ENCODE assay signal across 1 cellular context in the genomic region with DNA sequence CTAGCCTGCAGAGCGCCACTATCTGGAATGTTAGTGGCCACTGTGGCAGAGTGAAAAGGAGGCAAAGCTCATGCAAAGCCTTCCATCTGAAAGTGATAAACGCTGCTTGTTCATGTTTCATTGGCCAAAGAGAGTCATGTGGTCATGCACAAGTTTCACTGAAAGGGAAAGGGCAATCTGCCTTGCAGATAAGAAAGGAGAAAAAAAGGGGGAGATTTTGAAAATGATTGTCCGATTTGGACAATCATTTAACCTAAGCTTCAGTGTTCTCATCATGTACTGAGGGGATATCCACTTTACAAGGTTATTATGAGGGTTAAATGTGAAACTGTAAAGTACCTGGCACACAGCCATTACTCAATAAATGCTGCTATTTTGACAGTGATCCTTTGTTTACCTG.
TF ChIP-seq lines count a peak whose summit lies in the region.

No MANE protein-coding gene starts in this region.

TF ChIP-seq in HEK293, 187 proteins besides CTCF, POLR2A, EP300 and RAD21 (continued from another document):
- TF ChIP-seq, protein P1, sequence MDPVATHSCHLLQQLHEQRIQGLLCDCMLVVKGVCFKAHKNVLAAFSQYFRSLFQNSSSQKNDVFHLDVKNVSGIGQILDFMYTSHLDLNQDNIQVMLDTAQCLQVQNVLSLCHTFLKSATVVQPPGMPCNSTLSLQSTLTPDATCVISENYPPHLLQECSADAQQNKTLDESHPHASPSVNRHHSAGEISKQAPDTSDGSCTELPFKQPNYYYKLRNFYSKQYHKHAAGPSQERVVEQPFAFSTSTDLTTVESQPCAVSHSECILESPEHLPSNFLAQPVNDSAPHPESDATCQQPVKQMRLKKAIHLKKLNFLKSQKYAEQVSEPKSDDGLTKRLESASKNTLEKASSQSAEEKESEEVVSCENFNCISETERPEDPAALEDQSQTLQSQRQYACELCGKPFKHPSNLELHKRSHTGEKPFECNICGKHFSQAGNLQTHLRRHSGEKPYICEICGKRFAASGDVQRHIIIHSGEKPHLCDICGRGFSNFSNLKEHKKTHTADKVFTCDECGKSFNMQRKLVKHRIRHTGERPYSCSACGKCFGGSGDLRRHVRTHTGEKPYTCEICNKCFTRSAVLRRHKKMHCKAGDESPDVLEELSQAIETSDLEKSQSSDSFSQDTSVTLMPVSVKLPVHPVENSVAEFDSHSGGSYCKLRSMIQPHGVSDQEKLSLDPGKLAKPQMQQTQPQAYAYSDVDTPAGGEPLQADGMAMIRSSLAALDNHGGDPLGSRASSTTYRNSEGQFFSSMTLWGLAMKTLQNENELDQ (tag by site-specific recombination; IDR thresholded peaks at IDR 0.05; ENCODE audit: low read depth) = no peak
- TF ChIP-seq, protein P2, sequence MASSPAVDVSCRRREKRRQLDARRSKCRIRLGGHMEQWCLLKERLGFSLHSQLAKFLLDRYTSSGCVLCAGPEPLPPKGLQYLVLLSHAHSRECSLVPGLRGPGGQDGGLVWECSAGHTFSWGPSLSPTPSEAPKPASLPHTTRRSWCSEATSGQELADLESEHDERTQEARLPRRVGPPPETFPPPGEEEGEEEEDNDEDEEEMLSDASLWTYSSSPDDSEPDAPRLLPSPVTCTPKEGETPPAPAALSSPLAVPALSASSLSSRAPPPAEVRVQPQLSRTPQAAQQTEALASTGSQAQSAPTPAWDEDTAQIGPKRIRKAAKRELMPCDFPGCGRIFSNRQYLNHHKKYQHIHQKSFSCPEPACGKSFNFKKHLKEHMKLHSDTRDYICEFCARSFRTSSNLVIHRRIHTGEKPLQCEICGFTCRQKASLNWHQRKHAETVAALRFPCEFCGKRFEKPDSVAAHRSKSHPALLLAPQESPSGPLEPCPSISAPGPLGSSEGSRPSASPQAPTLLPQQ (tag by site-specific recombination; IDR thresholded peaks at IDR 0.05) = no peak
- no peak for TF ChIP-seq ZNF701 (tag by site-specific recombination; IDR thresholded peaks at IDR 0.05)
- TF ChIP-seq, protein P3, sequence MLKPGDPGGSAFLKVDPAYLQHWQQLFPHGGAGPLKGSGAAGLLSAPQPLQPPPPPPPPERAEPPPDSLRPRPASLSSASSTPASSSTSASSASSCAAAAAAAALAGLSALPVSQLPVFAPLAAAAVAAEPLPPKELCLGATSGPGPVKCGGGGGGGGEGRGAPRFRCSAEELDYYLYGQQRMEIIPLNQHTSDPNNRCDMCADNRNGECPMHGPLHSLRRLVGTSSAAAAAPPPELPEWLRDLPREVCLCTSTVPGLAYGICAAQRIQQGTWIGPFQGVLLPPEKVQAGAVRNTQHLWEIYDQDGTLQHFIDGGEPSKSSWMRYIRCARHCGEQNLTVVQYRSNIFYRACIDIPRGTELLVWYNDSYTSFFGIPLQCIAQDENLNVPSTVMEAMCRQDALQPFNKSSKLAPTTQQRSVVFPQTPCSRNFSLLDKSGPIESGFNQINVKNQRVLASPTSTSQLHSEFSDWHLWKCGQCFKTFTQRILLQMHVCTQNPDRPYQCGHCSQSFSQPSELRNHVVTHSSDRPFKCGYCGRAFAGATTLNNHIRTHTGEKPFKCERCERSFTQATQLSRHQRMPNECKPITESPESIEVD (tag by site-specific recombination; IDR thresholded peaks at IDR 0.05) = peak; percentile 18; the same call in 1 of the 2 replicates
- TF ChIP-seq, protein P4, sequence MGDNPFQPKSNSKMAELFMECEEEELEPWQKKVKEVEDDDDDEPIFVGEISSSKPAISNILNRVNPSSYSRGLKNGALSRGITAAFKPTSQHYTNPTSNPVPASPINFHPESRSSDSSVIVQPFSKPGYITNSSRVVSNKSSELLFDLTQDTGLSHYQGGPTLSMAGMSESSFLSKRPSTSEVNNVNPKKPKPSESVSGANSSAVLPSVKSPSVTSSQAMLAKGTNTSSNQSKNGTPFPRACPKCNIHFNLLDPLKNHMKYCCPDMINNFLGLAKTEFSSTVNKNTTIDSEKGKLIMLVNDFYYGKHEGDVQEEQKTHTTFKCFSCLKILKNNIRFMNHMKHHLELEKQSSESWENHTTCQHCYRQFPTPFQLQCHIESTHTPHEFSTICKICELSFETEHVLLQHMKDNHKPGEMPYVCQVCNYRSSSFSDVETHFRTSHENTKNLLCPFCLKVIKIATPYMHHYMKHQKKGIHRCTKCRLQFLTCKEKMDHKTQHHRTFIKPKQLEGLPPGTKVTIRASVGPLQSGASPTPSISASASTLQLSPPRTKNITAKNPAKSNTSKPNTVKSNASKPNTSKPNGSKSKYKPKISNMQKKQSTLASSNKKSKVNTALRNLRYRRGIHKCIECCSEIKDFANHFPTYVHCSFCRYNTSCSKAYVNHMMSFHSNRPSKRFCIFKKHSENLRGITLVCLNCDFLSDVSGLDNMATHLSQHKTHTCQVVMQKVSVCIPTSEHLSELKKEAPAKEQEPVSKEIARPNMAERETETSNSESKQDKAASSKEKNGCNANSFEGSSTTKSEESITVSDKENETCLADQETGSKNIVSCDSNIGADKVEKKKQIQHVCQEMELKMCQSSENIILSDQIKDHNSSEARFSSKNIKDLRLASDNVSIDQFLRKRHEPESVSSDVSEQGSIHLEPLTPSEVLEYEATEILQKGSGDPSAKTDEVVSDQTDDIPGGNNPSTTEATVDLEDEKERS (tag by site-specific recombination; IDR thresholded peaks at IDR 0.05) = no peak
